ENCODE assay signal across 21 cellular contexts in genomic region chr19:29831686-29832085, GRCh38. TPM values are rescaled to one million over a fixed set of nuclear protein-coding genes. Genes with fewer than 3 reads are reported as not detected.
DNase-seq lines count a peak whose midpoint lies in the region; ATAC-seq, FAIRE-seq and TF ChIP-seq lines count a peak whose summit lies in the region.
"Had no signal": no experiment of that assay in that cellular context is flagged by ENCODE, and none has a peak within 500 bp of the region (broad histone marks: within the 10 kb centered on the region; RNA-seq: fewer than 3 reads in every experiment).

No MANE protein-coding gene starts in this region.

- no peaks in the 10 kb centered on the region for H4K20me1 ChIP-seq in BLaER1

- TF ChIP-seq RAD21 in A549 (conservative IDR thresholded peaks at IDR 0.05 in 1 of 2, IDR thresholded peaks at IDR 0.05 in 1 of 2), result no peak

- H3K4me1 ChIP-seq in A549 (peaks cover 12% of the 10 kb centered on the region; the same call in 2 of the 3 replicates), BLaER1 (peaks cover 11% of the 10 kb centered on the region), Panc1 (ENCODE audit: control insufficient read depth, insufficient read depth, low read length) (0 out of 2 replicates have a peak, but pooled peaks cover 3% of the 10 kb centered on the region)
- H3K4me1 ChIP-seq: HAP-1, heart right ventricle, lower lobe of right lung, prostate gland, tibial nerve had no signal

- no peak overlapping the region for H3K4me3 ChIP-seq in A549
- no peak overlapping the region for H3K4me3 ChIP-seq in BLaER1
- H3K4me3 ChIP-seq in Panc1 (ENCODE audit: low read depth in 2 of 2, low read length in 2 of 2), result no peak overlapping the region
- H3K4me3 ChIP-seq: HAP-1, heart right ventricle, lower lobe of right lung, prostate gland, smooth muscle cell, tibial nerve had no signal

- intact Hi-C loops in Panc1 (cut with micrococcal nuclease; ENCODE audit: unreplicated experiment) (no loop called here), Right ventricle myocardium superior (cut with DNase I) (no loop called here)

- CTCF ChIA-PET in A549 (lab: Yijun Ruan, JAX) (interaction anchor here (1.0 to 5.2 kb wide), 5 partner anchors 13 to 116 kb away, joined by 3 to 29 read pairs (median 4); no protein-coding TSS in a partner anchor), Panc1 (lab: Charles Lee) (no interaction called here)

- TF ChIP-seq CTCF in A549 (IDR thresholded peaks at IDR 0.05), result no peak
- TF ChIP-seq CTCF in Panc1 (IDR thresholded peaks at IDR 0.05), result no peak

- DNase-seq in A549 (ENCODE audit: low read depth in 1 of 2, low spot score in 1 of 2), result no peak
- no peak for DNase-seq in Panc1 (ENCODE audit: low read depth, low spot score)
- no peak for DNase-seq in epithelial cell of prostate (ENCODE audit: low read depth, low spot score)
- DNase-seq in Right ventricle myocardium superior, result no peak
- DNase-seq: amygdala, C1 segment of cervical spinal cord, cerebellar nuclear complex, EL, heart right ventricle, lower lobe of right lung, NCI-H1105 had no signal

- WGBS in A549 (ENCODE audit: missing lambda C conversion rate), result 67% methylated on average over 9 of the region's 9 CpGs

- BruUV-seq in Panc1 (replicated peaks; lab: Mats Ljungman, UMichigan), result no TSS peak

- in situ Hi-C loops in Panc1 (cut with HindIII; ENCODE audit: low pct_unique_long_range_greater_than_20kb, low sequenced_read_pairs), result no loop called here

- peak overlapping the region; percentile 44; the same call in 2 of the 3 replicates for H3K4me2 ChIP-seq in A549
- 0 out of 2 replicates have a peak overlapping the region, but pooled peaks have one; percentile 22 for H3K4me2 ChIP-seq in BLaER1
- H3K4me2 ChIP-seq: KMS-11, smooth muscle cell had no signal

- ATAC-seq in A549 (peak; percentile 11 to 20; a peak in 3 of 6 replicates), Panc1 (0 out of 2 replicates have a peak, but pooled peaks have one; percentile 18), HG02970 (IDR thresholded peaks at IDR 0.05; ENCODE audit: low FRiP score, unreplicated experiment) (no peak), HG02571 (IDR thresholded peaks at IDR 0.05; ENCODE audit: unreplicated experiment) (no peak), Right ventricle myocardium superior (ENCODE audit: poor library complexity) (no peak)
- ATAC-seq: heart right ventricle had no signal

- POLR2A ChIA-PET in A549 (lab: Yijun Ruan, JAX) (interaction anchor here (2.2 kb wide), 1 partner anchor 13 kb away, joined by 10 read pairs; no protein-coding TSS in a partner anchor), Panc1 (lab: Charles Lee) (no interaction called here)

- TF ChIP-seq POLR2A in A549 (IDR thresholded peaks at IDR 0.05; ENCODE audit: low read length), result no peak

- H3K9me3 ChIP-seq in A549 (no peaks in the 10 kb centered on the region), BLaER1 (no peaks in the 10 kb centered on the region), Panc1 (ENCODE audit: control insufficient read depth, insufficient read depth, low read depth, low read length) (no peaks in the 10 kb centered on the region)
- H3K9me3 ChIP-seq: HAP-1, heart right ventricle, lower lobe of right lung, prostate gland, tibial nerve had no signal

- no peak for TF ChIP-seq EP300 in A549 (IDR thresholded peaks at IDR 0.05)

- H3K27ac ChIP-seq in A549 (no peak overlapping the region), BLaER1 (no peak overlapping the region), Panc1 (ENCODE audit: low read length) (no peak overlapping the region), epithelial cell of prostate (peak overlapping the region; percentile 55)
- H3K27ac ChIP-seq: KMS-11, lower lobe of right lung, prostate gland, tibial nerve, VCaP had no signal

- no peaks in the 10 kb centered on the region for H3K27me3 ChIP-seq in BLaER1
- no peaks in the 10 kb centered on the region for H3K27me3 ChIP-seq in Panc1 (ENCODE audit: control insufficient read depth, insufficient read depth, low read length)

- no peaks in the 10 kb centered on the region for H3K36me3 ChIP-seq in BLaER1
- no peaks in the 10 kb centered on the region for H3K36me3 ChIP-seq in Panc1 (ENCODE audit: control insufficient read depth, insufficient read depth, low read length)
- H3K36me3 ChIP-seq: HAP-1, heart right ventricle, lower lobe of right lung, prostate gland, tibial nerve had no signal

- no peak overlapping the region for H3K9ac ChIP-seq in BLaER1
- H3K9ac ChIP-seq: KMS-11 had no signal

- FAIRE-seq in A549 (lab: Jason Lieb, UNC), result peak; percentile 18
- FAIRE-seq: RCC 7860 had no signal

TF ChIP-seq in A549, 52 proteins besides CTCF, POLR2A, EP300 and RAD21:
- TF ChIP-seq ZNF302 (CRISPR knock-in tag; IDR thresholded peaks at IDR 0.05) (no peak), ZFP36 (IDR thresholded peaks at IDR 0.05; ENCODE audit: borderline replicate concordance, partially characterized antibody) (no peak)

RNA-seq across cellular contexts. Expression of gene CCNE1, which starts 19.9 kb away (rescaled TPM):
- polyA plus RNA-seq in A549 (2011; rRNA removed) (15.4 and 18.3 TPM in 2 replicates), A549 (2017; fragmentation: RNase III; extraction: RNeasy Plus Mini Kit Qiagen cat#74134 plus additional on column Dnase treatment) (25.0 to 26.9 TPM (median 25.2 TPM) in 3 replicates)
- polyA plus RNA-seq in A549 (2012; cell fraction: cytosol; rRNA removed), result 20.9 and 21.4 TPM in 2 replicates
- polyA plus RNA-seq in A549 (2012; cell fraction: nucleus; rRNA removed), result 21.9 and 34.2 TPM in 2 replicates
- polyA minus RNA-seq in A549 (2011; rRNA and poly(A)+ RNA removed), result 14.1 and 15.5 TPM in 2 replicates
- total RNA-seq in Panc1 (2021; ENCODE audit: unreplicated experiment) (26.4 TPM), Right ventricle myocardium superior (4.1 TPM)
- 20.1 TPM for polyA plus RNA-seq in Panc1 (2012; ENCODE audit: insufficient read length)

Comparison
In these comparisons a context has a peak if more than half of its experiments do, and no peak if none do; other contexts are left out.
1. ATAC-seq: peak in A549 (2 of 2) and Panc1 (single experiment); none in HG02970 (single experiment), HG02571 (single experiment) and Right ventricle myocardium superior (single experiment).